8 cellular contexts compared by ENCODE assay signal in the genomic region with DNA sequence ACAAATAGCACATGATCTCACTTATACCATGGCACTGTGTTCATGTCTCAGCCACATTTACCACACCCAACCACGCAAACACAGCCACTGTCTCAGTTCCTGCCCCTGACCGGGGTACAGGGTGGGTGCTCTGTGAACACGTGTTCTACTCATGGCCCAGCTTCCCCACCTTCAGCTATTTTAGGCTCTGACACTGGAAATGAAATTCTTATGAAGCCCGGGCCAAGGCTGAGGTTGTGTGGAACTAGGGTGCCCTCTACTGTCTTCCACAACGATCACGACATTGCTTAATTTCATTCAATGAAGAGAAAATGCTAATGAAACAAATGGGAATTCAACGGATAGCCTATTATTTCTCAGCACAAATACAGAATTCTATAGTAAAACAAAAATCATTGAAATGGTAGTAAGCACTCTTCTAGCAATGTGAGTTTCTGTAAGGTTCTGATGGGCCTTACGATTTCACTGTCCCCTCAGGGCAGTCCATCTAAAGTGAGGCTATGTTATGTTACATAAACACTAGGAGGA. TPM values are rescaled to one million over a fixed set of nuclear protein-coding genes. Genes with fewer than 3 reads are reported as not detected.
DNase-seq lines count a peak whose midpoint lies in the region; ATAC-seq and TF ChIP-seq lines count a peak whose summit lies in the region.

No MANE protein-coding gene starts in this region.

- 9 to 11% (median 10%) methylated on average over 8 of the region's 8 CpGs for WGBS in spleen, 5 donors

- H3K9me3 ChIP-seq in SK-N-MC (ENCODE audit: low read depth, low read length) (no peaks in the 10 kb centered on the region), spleen (peaks cover 0 to 3% (median 0%) of the 10 kb centered on the region in 8 donors)

- H3K4me1 ChIP-seq in spleen: peaks cover 0 to 11% (median 5%) of the 10 kb centered on the region in 6 donors

- TF ChIP-seq POLR2A in spleen (IDR thresholded peaks at IDR 0.05) (no peak), GM18505 (IDR thresholded peaks at IDR 0.05; ENCODE audit: borderline replicate concordance, extremely low read depth, insufficient read depth, insufficient read length) (no peak)

- H3K27ac ChIP-seq in SK-N-MC (no peak overlapping the region), spleen (no peak overlapping the region)

- H3K36me3 ChIP-seq in SK-N-MC (ENCODE audit: insufficient read depth, low read length) (no peaks in the 10 kb centered on the region), spleen (no peaks in the 10 kb centered on the region)

- peak in 7 of 11 experiments; percentile 23 to 51 (median 34) for TF ChIP-seq CTCF in spleen (IDR thresholded peaks at IDR 0.05 in 8 of 11, conservative IDR thresholded peaks at IDR 0.05 in 3 of 11)

- no peak overlapping the region for H3K9ac ChIP-seq in SK-N-MC (ENCODE audit: insufficient read length)

- DNase-seq in DMS114 treated with DMSO at 0.1 percent for 48 hours (lab: John Stamatoyannopoulos, UW; ENCODE audit: unreplicated experiment) (peak; percentile 59), M059J (ENCODE audit: low read depth) (peak; percentile 17), SK-N-MC (ENCODE audit: low read depth, low spot score) (peak; percentile 2), left cardiac atrium (peak; percentile 44), spleen (no peak), T1000 (lab: John Stamatoyannopoulos, UW) (no peak)

- ATAC-seq in left cardiac atrium: peak; percentile 69 to 72
- ATAC-seq in GM18505 (IDR thresholded peaks at IDR 0.05; ENCODE audit: unreplicated experiment): no peak
- no peak for ATAC-seq in GM21723 (IDR thresholded peaks at IDR 0.05; ENCODE audit: unreplicated experiment)

- intact Hi-C loops in left cardiac atrium (cut with DNase I) (loop anchor here in 1 of 2 donors (2.0 to 10.0 kb wide), 8 partner anchors 57 to 1357 kb away; partner anchors contain the start of gene GABRB3), spleen (cut with DNase I; ENCODE audit: low total_unique reads) (loop anchor here (10.0 kb wide), 1 partner anchor 1350 kb away; no protein-coding TSS in a partner anchor)

- peaks cover 0 to 45% (median 31%) of the 10 kb centered on the region in 7 donors for H3K27me3 ChIP-seq in spleen (replicated peaks in 1 of 7)

- H3K4me3 ChIP-seq in SK-N-MC: no peak overlapping the region
- no peak overlapping the region for H3K4me3 ChIP-seq in spleen

RNA-seq across cellular contexts. Expression of gene GABRA5, which starts 2.1 kb away (rescaled TPM):
- 0.57 TPM in 1 of 2 replicates, not detected in the other for total RNA-seq in M059J (2014; rRNA removed; shearing (Covaris generic))
- total RNA-seq in left cardiac atrium: 1 to 10 TPM in 1 of 2 donors, under 1 TPM in 1; 0.68 to 1.6 TPM
- total RNA-seq in spleen: under 1 TPM in 1 of 7 donors, not detected in 6; 0.85 TPM
- under 1 TPM in 2 of 3 donors, not detected in 1; 0.02 to 0.04 TPM for polyA plus RNA-seq in spleen

Comparison
In these comparisons a context has a peak if more than half of its experiments do, and no peak if none do; other contexts are left out.
1. DNase-seq: peak in DMS114 treated with DMSO at 0.1 percent for 48 hours (single experiment), M059J (single experiment), SK-N-MC (single experiment) and left cardiac atrium (single experiment); none in spleen (single experiment) and T1000 (single experiment).
2. ATAC-seq: peak in left cardiac atrium (2 of 2); none in GM18505 (single experiment) and GM21723 (single experiment).